8 cellular contexts compared by ENCODE assay signal in the genomic region with DNA sequence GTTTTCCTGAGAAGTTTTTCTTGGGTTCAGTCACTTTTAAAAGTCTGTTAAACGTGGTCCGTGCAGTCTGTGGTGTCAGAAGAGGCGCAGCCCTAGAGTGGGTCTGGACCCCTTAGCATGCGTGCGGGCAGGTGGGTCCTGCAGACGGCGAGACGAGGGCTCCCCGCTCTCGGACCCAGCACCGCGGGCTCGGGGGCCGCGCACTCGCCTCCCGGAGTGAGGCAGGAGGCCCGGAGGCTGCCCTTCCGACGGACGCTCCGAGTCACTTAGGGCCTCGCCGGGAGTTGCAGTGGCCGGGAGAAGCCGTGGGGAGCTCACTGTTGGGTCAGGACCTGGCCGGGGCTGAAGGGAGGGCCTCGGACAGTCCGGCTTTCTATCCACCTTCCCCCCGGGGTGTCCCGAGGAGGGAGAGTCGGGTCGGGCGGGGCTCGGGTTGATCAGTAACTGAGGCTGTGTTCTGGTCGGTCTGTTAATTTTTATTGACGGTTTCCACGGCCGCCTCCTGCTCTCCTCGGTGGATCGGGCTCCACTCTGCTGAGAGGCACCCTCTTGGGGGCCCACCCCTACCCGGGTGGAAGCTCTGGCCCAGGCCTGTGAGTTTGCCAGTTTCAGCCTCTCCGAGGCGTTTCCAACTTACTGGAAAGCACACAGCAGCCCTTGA. TPM values are rescaled to one million over a fixed set of nuclear protein-coding genes. Genes with fewer than 3 reads are reported as not detected.
DNase-seq lines count a peak whose midpoint lies in the region; ATAC-seq, FAIRE-seq and TF ChIP-seq lines count a peak whose summit lies in the region.

No MANE protein-coding gene starts in this region.

- TF ChIP-seq POLR2A in H54 (IDR thresholded peaks at IDR 0.05; ENCODE audit: low read depth, low read length): no peak

- FAIRE-seq in H54 (lab: Jason Lieb, UNC): no peak

- H3K4me1 Mint-ChIP-seq in activated CD4-positive, alpha-beta T cell treated with anti-CD3 and anti-CD28 coated beads for 36 hours: peaks cover 39% of the 10 kb centered on the region
- H3K4me1 Mint-ChIP-seq in activated T-cell treated with anti-CD3 and anti-CD28 coated beads, Interleukin-2, amount 50 U/mL, for 4 hours (ENCODE audit: low read depth): peaks cover 44% of the 10 kb centered on the region
- peaks cover 53% of the 10 kb centered on the region for H3K4me1 Mint-ChIP-seq in stimulated activated effector memory CD8-positive, alpha-beta T cell treated with anti-CD3 and anti-CD28 coated beads, Interleukin-12 subunit alpha, Interleukin-12 subunit beta, amount 100 ng/mL, for 72 hours

- H3K9me3 Mint-ChIP-seq in activated CD4-positive, alpha-beta T cell treated with anti-CD3 and anti-CD28 coated beads for 36 hours (ENCODE audit: low read depth): no peaks in the 10 kb centered on the region
- no peaks in the 10 kb centered on the region for H3K9me3 Mint-ChIP-seq in activated T-cell treated with anti-CD3 and anti-CD28 coated beads, Interleukin-2, amount 50 U/mL, for 4 hours
- no peaks in the 10 kb centered on the region for H3K9me3 Mint-ChIP-seq in stimulated activated effector memory CD8-positive, alpha-beta T cell treated with anti-CD3 and anti-CD28 coated beads, Interleukin-12 subunit alpha, Interleukin-12 subunit beta, amount 100 ng/mL, for 72 hours

- intact Hi-C loops in activated CD4-positive, alpha-beta T cell treated with anti-CD3 and anti-CD28 coated beads for 36 hours (cut with DNase I, micrococcal nuclease): loop anchor here (5.0 kb wide), 5 partner anchors 136 to 1064 kb away; partner anchors contain the start of genes ARHGAP45 (in 1 of the 2), KLF16 (in 1 of the 2), RNF126 (in 1 of the 2) and RPS15 (in 1 of the 2)

- CTCF ChIA-PET in activated CD4-positive, alpha-beta T cell treated with anti-CD3 and anti-CD28 coated beads for 36 hours (lab: Charles Lee): no interaction called here

- peaks cover 45% of the 10 kb centered on the region for H3K36me3 Mint-ChIP-seq in activated CD4-positive, alpha-beta T cell treated with anti-CD3 and anti-CD28 coated beads for 36 hours (ENCODE audit: low read depth)
- peaks cover 31% of the 10 kb centered on the region for H3K36me3 Mint-ChIP-seq in activated T-cell treated with anti-CD3 and anti-CD28 coated beads, Interleukin-2, amount 50 U/mL, for 4 hours (ENCODE audit: insufficient read depth)
- H3K36me3 Mint-ChIP-seq in stimulated activated effector memory CD8-positive, alpha-beta T cell treated with anti-CD3 and anti-CD28 coated beads, Interleukin-12 subunit alpha, Interleukin-12 subunit beta, amount 100 ng/mL, for 72 hours: peaks cover 69% of the 10 kb centered on the region

- H3K4me3 ChIP-seq in iPS-18c (ENCODE audit: insufficient read depth, low read depth, low read length): peak overlapping the region; percentile 94

- H3K4me3 Mint-ChIP-seq in activated CD4-positive, alpha-beta T cell treated with anti-CD3 and anti-CD28 coated beads for 36 hours: peak overlapping the region; percentile 86
- peak overlapping the region; percentile 90 for H3K4me3 Mint-ChIP-seq in activated T-cell treated with anti-CD3 and anti-CD28 coated beads, Interleukin-2, amount 50 U/mL, for 4 hours
- H3K4me3 Mint-ChIP-seq in stimulated activated effector memory CD8-positive, alpha-beta T cell treated with anti-CD3 and anti-CD28 coated beads, Interleukin-12 subunit alpha, Interleukin-12 subunit beta, amount 100 ng/mL, for 72 hours: peak overlapping the region; percentile 92

- H3K27ac Mint-ChIP-seq in activated CD4-positive, alpha-beta T cell treated with anti-CD3 and anti-CD28 coated beads for 36 hours: peak overlapping the region; percentile 90
- H3K27ac Mint-ChIP-seq in stimulated activated effector memory CD8-positive, alpha-beta T cell treated with anti-CD3 and anti-CD28 coated beads, Interleukin-12 subunit alpha, Interleukin-12 subunit beta, amount 100 ng/mL, for 72 hours: peak overlapping the region; percentile 94

- ATAC-seq in activated CD4-positive, alpha-beta T cell treated with anti-CD3 and anti-CD28 coated beads for 36 hours: no peak
- ATAC-seq in activated T-cell treated with anti-CD3 and anti-CD28 coated beads, Interleukin-2, amount 50 U/mL, for 4 hours: no peak
- no peak for ATAC-seq in stimulated activated effector memory CD8-positive, alpha-beta T cell treated with anti-CD3 and anti-CD28 coated beads, Interleukin-12 subunit alpha, Interleukin-12 subunit beta, amount 100 ng/mL, for 72 hours

- no peaks in the 10 kb centered on the region for H3K27me3 Mint-ChIP-seq in activated CD4-positive, alpha-beta T cell treated with anti-CD3 and anti-CD28 coated beads for 36 hours
- H3K27me3 Mint-ChIP-seq in activated T-cell treated with anti-CD3 and anti-CD28 coated beads, Interleukin-2, amount 50 U/mL, for 4 hours (ENCODE audit: low read depth): no peaks in the 10 kb centered on the region

- H3K9me3 ChIP-seq in iPS-18c (ENCODE audit: control insufficient read depth, insufficient read depth, low read length): no peaks in the 10 kb centered on the region

- POLR2A ChIA-PET in activated CD4-positive, alpha-beta T cell treated with anti-CD3 and anti-CD28 coated beads for 36 hours (lab: Charles Lee): interaction anchor here (0.5 to 1.5 kb wide), 4 partner anchors 10 to 471 kb away, joined by 4 to 7 read pairs (median 4); partner anchors contain the start of genes CIRBP and RNF126

- no peak for DNase-seq in activated CD4-positive, alpha-beta T cell treated with anti-CD3 and anti-CD28 coated beads for 36 hours
- DNase-seq in activated CD4-positive, alpha-beta T cell treated with anti-CD3 and anti-CD28 coated beads, Interleukin-2, amount 50 U/mL, for 4 hours: no peak
- DNase-seq in activated T-cell treated with anti-CD3 and anti-CD28 coated beads, Interleukin-2, amount 50 U/mL, for 4 hours: no peak
- DNase-seq in stimulated activated effector memory CD8-positive, alpha-beta T cell treated with anti-CD3 and anti-CD28 coated beads, Interleukin-12 subunit alpha, Interleukin-12 subunit beta, amount 100 ng/mL, for 72 hours (ENCODE audit: low spot score in 2 of 2): peak in 1 of 2 donors; percentile 72
- DNase-seq in H54 (ENCODE audit: insufficient read length, low spot score) (no peak), EL (no peak), 8988T (no peak)

RNA-seq across cellular contexts. Expression of gene PTBP1, which starts 1.3 kb away (rescaled TPM):
- 100 to 1,000 TPM; 584 to 738 TPM for total RNA-seq in activated CD4-positive, alpha-beta T cell treated with anti-CD3 and anti-CD28 coated beads for 36 hours
- 1,000 to 10,000 TPM; 1,071 to 1,170 (median 1,104) TPM for total RNA-seq in activated T-cell treated with anti-CD3 and anti-CD28 coated beads, Interleukin-2, amount 50 U/mL, for 4 hours

RNA-seq across cellular contexts. Expression of gene PLPPR3, which starts 23.2 kb away (rescaled TPM):
- total RNA-seq in activated CD4-positive, alpha-beta T cell treated with anti-CD3 and anti-CD28 coated beads for 36 hours: not detected
- total RNA-seq in activated T-cell treated with anti-CD3 and anti-CD28 coated beads, Interleukin-2, amount 50 U/mL, for 4 hours: under 1 TPM in 1 of 3 donors, not detected in 2; 0.24 TPM

RNA-seq across cellular contexts. Expression of gene AZU1, which starts 29.1 kb away (rescaled TPM):
- total RNA-seq in activated CD4-positive, alpha-beta T cell treated with anti-CD3 and anti-CD28 coated beads for 36 hours: not detected
- not detected for total RNA-seq in activated T-cell treated with anti-CD3 and anti-CD28 coated beads, Interleukin-2, amount 50 U/mL, for 4 hours

RNA-seq across cellular contexts. Expression of gene PRTN3, which starts 42.3 kb away (rescaled TPM):
- total RNA-seq in activated CD4-positive, alpha-beta T cell treated with anti-CD3 and anti-CD28 coated beads for 36 hours: not detected
- total RNA-seq in activated T-cell treated with anti-CD3 and anti-CD28 coated beads, Interleukin-2, amount 50 U/mL, for 4 hours: not detected

RNA-seq across cellular contexts. Expression of gene MISP, which starts 47.6 kb away (rescaled TPM):
- total RNA-seq in activated CD4-positive, alpha-beta T cell treated with anti-CD3 and anti-CD28 coated beads for 36 hours: under 1 TPM in 1 of 2 experiments, not detected in 1; 0.07 TPM
- under 1 TPM in 1 of 3 donors, not detected in 2; 0.08 TPM for total RNA-seq in activated T-cell treated with anti-CD3 and anti-CD28 coated beads, Interleukin-2, amount 50 U/mL, for 4 hours
